30 cellular contexts compared by ENCODE assay signal in genomic region chr6:45814772-45815171, GRCh38.
"Had no signal": no experiment of that assay in that cellular context is flagged by ENCODE, and none has a peak within 500 bp of the region (broad histone marks: within the 10 kb centered on the region; RNA-seq: fewer than 3 reads in every experiment).

No MANE protein-coding gene starts in this region.

- DNase-seq: activated B cell treated with CpG ODN at 0.5 μM for 24 hours; activated CD4-positive, alpha-beta T cell treated with anti-CD3 and anti-CD28 coated beads for 48 hours; activated CD4-positive, alpha-beta T cell treated with anti-CD3 and anti-CD28 coated beads, Interleukin-2, amount 50 U/mL, for 1 hour; activated CD4-positive, alpha-beta T cell treated with anti-CD3 and anti-CD28 coated beads, Interleukin-2, amount 50 U/mL, for 48 hours; activated CD8-positive, alpha-beta memory T cell treated with anti-CD3 and anti-CD28 coated beads for 24 hours; activated CD8-positive, alpha-beta T cell treated with anti-CD3 and anti-CD28 coated beads for 36 hours; activated effector memory CD4-positive, alpha-beta T cell treated with anti-CD3 and anti-CD28 coated beads, Interleukin-2, amount 50 U/mL, for 16 hours; activated naive CD4-positive, alpha-beta T cell treated with anti-CD3 and anti-CD28 coated beads for 36 hours; activated naive CD8-positive, alpha-beta T cell treated with anti-CD3 and anti-CD28 coated beads for 36 hours; activated naive CD8-positive, alpha-beta T cell treated with anti-CD3 and anti-CD28 coated beads, Interleukin-2, amount 50 U/mL, for 24 hours; activated T-cell treated with anti-CD3 and anti-CD28 coated beads, Interleukin-2, amount 50 U/mL, for 48 hours; adrenal gland; amygdala; aorta; central memory CD4-positive, alpha-beta T cell; cerebellar nuclear complex; colonic mucosa; effector CD8-positive, alpha-beta T cell; esophagus squamous epithelium; foreskin melanocyte; heart right ventricle; T-helper 9 cell; WERI-Rb-1 had no signal

- H3K4me1 ChIP-seq: adrenal gland, breast epithelium, colonic mucosa, esophagus squamous epithelium, gastroesophageal sphincter had no signal

- H3K4me3 ChIP-seq: adrenal gland, breast epithelium, cardiac muscle cell, colonic mucosa, esophagus squamous epithelium, gastroesophageal sphincter, heart right ventricle had no signal

- H3K27me3 ChIP-seq: breast epithelium, cardiac muscle cell, colonic mucosa, heart right ventricle had no signal

- FAIRE-seq: endometrium, endothelial cell of umbilical vein had no signal

- H3K9me3 ChIP-seq: adrenal gland, breast epithelium, colonic mucosa, esophagus squamous epithelium, gastroesophageal sphincter had no signal

- H3K36me3 ChIP-seq: adrenal gland, breast epithelium, cardiac muscle cell, colonic mucosa, esophagus squamous epithelium, gastroesophageal sphincter, heart right ventricle, WERI-Rb-1 had no signal

- H3K27ac ChIP-seq: adrenal gland, breast epithelium, cardiac muscle cell, colonic mucosa, epithelial cell of prostate, esophagus squamous epithelium, gastroesophageal sphincter, heart right ventricle, WERI-Rb-1 had no signal

- ATAC-seq: activated CD4-positive, CD25-positive, alpha-beta regulatory T cell treated with anti-CD3 and anti-CD28 coated beads, Interleukin-2, amount 50 U/mL, for 24 hours; activated CD8-positive, alpha-beta T cell treated with anti-CD3 and anti-CD28 coated beads for 36 hours; activated naive CD8-positive, alpha-beta T cell treated with anti-CD3 and anti-CD28 coated beads, Interleukin-2, amount 50 U/mL, for 24 hours; gastroesophageal sphincter; heart right ventricle had no signal
